24 cellular contexts compared by ENCODE assay signal in the genomic region with DNA sequence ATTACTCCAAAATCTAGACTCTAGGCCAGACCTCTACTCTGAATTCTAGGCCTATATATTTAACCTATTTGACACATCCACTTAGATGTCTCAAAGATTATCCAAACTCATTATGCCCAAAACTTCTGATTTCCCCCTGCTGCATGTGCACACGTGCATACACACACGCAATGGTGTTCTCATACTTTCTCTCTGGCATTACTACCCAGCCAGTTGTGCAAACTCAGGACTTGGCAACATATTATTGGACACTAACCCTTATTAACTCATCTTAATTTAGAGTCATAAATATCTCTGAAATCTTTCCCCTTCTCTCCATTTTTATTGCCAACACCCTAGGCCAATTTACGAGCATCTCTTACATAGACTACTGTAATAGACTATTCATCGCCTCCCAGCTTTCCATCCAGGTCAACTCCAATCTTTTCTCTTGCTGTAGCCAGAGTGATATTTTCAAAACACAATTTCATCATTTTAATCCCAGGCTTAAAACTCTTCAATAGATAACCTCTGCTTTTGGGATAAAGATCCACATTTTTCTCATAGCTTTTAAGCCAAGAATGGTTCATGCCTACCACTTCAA.
"Had no signal": no experiment of that assay in that cellular context is flagged by ENCODE, and none has a peak within 500 bp of the region (broad histone marks: within the 10 kb centered on the region; RNA-seq: fewer than 3 reads in every experiment).

No MANE protein-coding gene starts in this region.

- H3K27me3 ChIP-seq: SJSA1 had no signal

- DNase-seq: IMR-90; Kasumi-1; MM.1S; NCI-H1092 treated with DMSO at 0.1 percent for 48 hours; NCI-H1436; NCI-H187; NCI-H2029; NCI-H2081 treated with DMSO at 0.1 percent for 48 hours; NCI-H2171; NCI-H226; NCI-H446; NCI-H510A; NCI-H524 treated with DMSO at 0.1 percent for 48 hours; NCI-H69; NCI-H774; NK-92 treated with Interleukin-12 subunit alpha and Interleukin-12 subunit beta, amount 100 ng/mL, for 24 hours; PC-3; SIG-M5 had no signal

- H3K4me3 ChIP-seq: SJSA1, SK-N-MC had no signal

- H3K4me2 ChIP-seq: KMS-11 had no signal

- H3K27ac ChIP-seq: KMS-11, RWPE1, SJSA1, SK-N-MC had no signal

- H3K9ac ChIP-seq: KMS-11 had no signal

- ATAC-seq: HepG2, Panc1, PC-3 had no signal

- H3K9me3 ChIP-seq: SJSA1 had no signal

- H3K36me3 ChIP-seq: SJSA1 had no signal
